In the genomic region with DNA sequence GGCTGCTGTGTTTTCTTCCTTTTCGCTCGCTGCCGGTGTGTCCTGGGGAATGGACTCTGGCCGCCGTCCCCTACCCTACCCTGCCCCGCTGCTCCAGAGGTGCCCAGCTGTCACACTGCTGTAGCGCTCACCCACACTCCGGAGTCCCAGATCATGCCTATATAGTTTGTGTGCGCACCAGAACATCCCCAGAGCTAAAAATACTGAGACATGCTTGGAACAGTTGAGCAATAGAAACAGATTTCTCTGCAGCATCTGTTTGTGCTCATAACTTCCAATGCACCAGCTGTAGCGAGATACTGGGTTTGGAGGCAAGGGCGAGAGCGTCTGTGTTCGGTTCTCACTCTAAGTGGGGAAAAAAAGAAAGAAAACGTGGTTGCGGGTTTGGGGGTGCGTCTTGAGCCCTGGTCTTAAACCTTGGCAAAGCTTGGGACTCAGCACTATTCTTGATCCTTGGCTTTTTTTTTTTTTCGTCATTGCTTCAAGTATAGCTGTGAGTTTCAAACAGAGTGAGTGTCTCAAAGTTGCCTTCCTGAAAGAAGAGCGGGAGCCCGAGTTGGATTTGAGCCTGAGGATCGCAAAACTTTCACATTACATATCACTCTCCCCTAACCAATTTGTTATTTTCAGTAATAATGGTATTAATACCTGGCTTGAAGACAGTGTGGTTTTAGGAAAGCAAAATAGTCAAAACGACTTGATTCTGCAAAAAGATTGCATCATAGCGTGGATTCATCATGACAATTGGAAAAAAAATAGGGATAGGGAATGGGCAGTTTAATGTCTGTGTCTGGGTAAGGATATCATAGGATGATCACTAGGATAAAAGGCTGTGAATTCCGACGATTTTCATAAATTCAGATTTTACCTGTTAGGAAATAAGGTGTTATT, we compare ENCODE assay signal across 1 cellular context.
TF ChIP-seq lines count a peak whose summit lies in the region.

No MANE protein-coding gene starts in this region.

TF ChIP-seq in HEK293, 187 proteins besides CTCF, POLR2A, EP300 and RAD21 (continued from another document and continues in another):
- TF ChIP-seq ZNF335 (tag by site-specific recombination; conservative IDR thresholded peaks at IDR 0.05) = peak; percentile 53
- TF ChIP-seq, protein P1, sequence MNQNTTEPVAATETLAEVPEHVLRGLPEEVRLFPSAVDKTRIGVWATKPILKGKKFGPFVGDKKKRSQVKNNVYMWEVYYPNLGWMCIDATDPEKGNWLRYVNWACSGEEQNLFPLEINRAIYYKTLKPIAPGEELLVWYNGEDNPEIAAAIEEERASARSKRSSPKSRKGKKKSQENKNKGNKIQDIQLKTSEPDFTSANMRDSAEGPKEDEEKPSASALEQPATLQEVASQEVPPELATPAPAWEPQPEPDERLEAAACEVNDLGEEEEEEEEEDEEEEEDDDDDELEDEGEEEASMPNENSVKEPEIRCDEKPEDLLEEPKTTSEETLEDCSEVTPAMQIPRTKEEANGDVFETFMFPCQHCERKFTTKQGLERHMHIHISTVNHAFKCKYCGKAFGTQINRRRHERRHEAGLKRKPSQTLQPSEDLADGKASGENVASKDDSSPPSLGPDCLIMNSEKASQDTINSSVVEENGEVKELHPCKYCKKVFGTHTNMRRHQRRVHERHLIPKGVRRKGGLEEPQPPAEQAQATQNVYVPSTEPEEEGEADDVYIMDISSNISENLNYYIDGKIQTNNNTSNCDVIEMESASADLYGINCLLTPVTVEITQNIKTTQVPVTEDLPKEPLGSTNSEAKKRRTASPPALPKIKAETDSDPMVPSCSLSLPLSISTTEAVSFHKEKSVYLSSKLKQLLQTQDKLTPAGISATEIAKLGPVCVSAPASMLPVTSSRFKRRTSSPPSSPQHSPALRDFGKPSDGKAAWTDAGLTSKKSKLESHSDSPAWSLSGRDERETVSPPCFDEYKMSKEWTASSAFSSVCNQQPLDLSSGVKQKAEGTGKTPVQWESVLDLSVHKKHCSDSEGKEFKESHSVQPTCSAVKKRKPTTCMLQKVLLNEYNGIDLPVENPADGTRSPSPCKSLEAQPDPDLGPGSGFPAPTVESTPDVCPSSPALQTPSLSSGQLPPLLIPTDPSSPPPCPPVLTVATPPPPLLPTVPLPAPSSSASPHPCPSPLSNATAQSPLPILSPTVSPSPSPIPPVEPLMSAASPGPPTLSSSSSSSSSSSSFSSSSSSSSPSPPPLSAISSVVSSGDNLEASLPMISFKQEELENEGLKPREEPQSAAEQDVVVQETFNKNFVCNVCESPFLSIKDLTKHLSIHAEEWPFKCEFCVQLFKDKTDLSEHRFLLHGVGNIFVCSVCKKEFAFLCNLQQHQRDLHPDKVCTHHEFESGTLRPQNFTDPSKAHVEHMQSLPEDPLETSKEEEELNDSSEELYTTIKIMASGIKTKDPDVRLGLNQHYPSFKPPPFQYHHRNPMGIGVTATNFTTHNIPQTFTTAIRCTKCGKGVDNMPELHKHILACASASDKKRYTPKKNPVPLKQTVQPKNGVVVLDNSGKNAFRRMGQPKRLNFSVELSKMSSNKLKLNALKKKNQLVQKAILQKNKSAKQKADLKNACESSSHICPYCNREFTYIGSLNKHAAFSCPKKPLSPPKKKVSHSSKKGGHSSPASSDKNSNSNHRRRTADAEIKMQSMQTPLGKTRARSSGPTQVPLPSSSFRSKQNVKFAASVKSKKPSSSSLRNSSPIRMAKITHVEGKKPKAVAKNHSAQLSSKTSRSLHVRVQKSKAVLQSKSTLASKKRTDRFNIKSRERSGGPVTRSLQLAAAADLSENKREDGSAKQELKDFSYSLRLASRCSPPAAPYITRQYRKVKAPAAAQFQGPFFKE (tag by site-specific recombination; IDR thresholded peaks at IDR 0.05; ENCODE audit: borderline replicate concordance) = no peak
- TF ChIP-seq ZNF433 (tag by site-specific recombination; IDR thresholded peaks at IDR 0.05; ENCODE audit: low read depth) = no peak
- no peak for TF ChIP-seq ZNF24 (tag by site-specific recombination; IDR thresholded peaks at IDR 0.05)
- no peak for TF ChIP-seq ZNF791 (tag by site-specific recombination; IDR thresholded peaks at IDR 0.05)
- TF ChIP-seq, protein P2, sequence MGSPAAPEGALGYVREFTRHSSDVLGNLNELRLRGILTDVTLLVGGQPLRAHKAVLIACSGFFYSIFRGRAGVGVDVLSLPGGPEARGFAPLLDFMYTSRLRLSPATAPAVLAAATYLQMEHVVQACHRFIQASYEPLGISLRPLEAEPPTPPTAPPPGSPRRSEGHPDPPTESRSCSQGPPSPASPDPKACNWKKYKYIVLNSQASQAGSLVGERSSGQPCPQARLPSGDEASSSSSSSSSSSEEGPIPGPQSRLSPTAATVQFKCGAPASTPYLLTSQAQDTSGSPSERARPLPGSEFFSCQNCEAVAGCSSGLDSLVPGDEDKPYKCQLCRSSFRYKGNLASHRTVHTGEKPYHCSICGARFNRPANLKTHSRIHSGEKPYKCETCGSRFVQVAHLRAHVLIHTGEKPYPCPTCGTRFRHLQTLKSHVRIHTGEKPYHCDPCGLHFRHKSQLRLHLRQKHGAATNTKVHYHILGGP (tag by site-specific recombination; IDR thresholded peaks at IDR 0.05) = no peak
- 0 out of 2 replicates have a peak, but pooled peaks have one; percentile 15 for TF ChIP-seq ZNF660 (tag by site-specific recombination; IDR thresholded peaks at IDR 0.05)
- no peak for TF ChIP-seq ZNF707 (tag by site-specific recombination; IDR thresholded peaks at IDR 0.05)
- TF ChIP-seq ZNF747 (tag by site-specific recombination; IDR thresholded peaks at IDR 0.05) = no peak
- TF ChIP-seq, protein P3, sequence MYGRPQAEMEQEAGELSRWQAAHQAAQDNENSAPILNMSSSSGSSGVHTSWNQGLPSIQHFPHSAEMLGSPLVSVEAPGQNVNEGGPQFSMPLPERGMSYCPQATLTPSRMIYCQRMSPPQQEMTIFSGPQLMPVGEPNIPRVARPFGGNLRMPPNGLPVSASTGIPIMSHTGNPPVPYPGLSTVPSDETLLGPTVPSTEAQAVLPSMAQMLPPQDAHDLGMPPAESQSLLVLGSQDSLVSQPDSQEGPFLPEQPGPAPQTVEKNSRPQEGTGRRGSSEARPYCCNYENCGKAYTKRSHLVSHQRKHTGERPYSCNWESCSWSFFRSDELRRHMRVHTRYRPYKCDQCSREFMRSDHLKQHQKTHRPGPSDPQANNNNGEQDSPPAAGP (tag by site-specific recombination; IDR thresholded peaks at IDR 0.05) = no peak
- TF ChIP-seq PRDM1 (tag by site-specific recombination; IDR thresholded peaks at IDR 0.05) = peak; percentile 42; the same call in 1 of the 2 replicates
- TF ChIP-seq, protein P4, sequence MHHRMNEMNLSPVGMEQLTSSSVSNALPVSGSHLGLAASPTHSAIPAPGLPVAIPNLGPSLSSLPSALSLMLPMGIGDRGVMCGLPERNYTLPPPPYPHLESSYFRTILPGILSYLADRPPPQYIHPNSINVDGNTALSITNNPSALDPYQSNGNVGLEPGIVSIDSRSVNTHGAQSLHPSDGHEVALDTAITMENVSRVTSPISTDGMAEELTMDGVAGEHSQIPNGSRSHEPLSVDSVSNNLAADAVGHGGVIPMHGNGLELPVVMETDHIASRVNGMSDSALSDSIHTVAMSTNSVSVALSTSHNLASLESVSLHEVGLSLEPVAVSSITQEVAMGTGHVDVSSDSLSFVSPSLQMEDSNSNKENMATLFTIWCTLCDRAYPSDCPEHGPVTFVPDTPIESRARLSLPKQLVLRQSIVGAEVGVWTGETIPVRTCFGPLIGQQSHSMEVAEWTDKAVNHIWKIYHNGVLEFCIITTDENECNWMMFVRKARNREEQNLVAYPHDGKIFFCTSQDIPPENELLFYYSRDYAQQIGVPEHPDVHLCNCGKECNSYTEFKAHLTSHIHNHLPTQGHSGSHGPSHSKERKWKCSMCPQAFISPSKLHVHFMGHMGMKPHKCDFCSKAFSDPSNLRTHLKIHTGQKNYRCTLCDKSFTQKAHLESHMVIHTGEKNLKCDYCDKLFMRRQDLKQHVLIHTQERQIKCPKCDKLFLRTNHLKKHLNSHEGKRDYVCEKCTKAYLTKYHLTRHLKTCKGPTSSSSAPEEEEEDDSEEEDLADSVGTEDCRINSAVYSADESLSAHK (tag by site-specific recombination; IDR thresholded peaks at IDR 0.05) = peak; percentile 95
- TF ChIP-seq IKZF3 (tag by site-specific recombination; IDR thresholded peaks at IDR 0.05) = no peak
- TF ChIP-seq KLF10 (tag by site-specific recombination; IDR thresholded peaks at IDR 0.05) = no peak
- TF ChIP-seq, protein P5, sequence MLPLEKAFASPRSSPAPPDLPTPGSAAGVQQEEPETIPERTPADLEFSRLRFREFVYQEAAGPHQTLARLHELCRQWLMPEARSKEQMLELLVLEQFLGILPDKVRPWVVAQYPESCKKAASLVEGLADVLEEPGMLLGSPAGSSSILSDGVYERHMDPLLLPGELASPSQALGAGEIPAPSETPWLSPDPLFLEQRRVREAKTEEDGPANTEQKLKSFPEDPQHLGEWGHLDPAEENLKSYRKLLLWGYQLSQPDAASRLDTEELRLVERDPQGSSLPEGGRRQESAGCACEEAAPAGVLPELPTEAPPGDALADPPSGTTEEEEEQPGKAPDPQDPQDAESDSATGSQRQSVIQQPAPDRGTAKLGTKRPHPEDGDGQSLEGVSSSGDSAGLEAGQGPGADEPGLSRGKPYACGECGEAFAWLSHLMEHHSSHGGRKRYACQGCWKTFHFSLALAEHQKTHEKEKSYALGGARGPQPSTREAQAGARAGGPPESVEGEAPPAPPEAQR (tag by site-specific recombination; IDR thresholded peaks at IDR 0.05) = no peak
- no peak for TF ChIP-seq ZNF48 (tag by site-specific recombination; IDR thresholded peaks at IDR 0.05)
- TF ChIP-seq ZNF777 (tag by site-specific recombination; IDR thresholded peaks at IDR 0.05; ENCODE audit: borderline replicate concordance) = no peak
- TF ChIP-seq ZFP41 (tag by site-specific recombination; IDR thresholded peaks at IDR 0.05; ENCODE audit: borderline replicate concordance) = no peak
- TF ChIP-seq ZNF549 (tag by site-specific recombination; IDR thresholded peaks at IDR 0.05) = no peak
- TF ChIP-seq ZBTB20 (tag by site-specific recombination; IDR thresholded peaks at IDR 0.05) = 0 out of 2 replicates have a peak, but pooled peaks have one; percentile 17
- TF ChIP-seq ZNF670 (tag by site-specific recombination; IDR thresholded peaks at IDR 0.05; ENCODE audit: low read depth) = no peak
- 0 out of 2 replicates have a peak, but pooled peaks have one; percentile 47 for TF ChIP-seq ZNF239 (tag by site-specific recombination; IDR thresholded peaks at IDR 0.05)
- peak; percentile 6; the same call in 1 of the 2 replicates for TF ChIP-seq ZNF394 (tag by site-specific recombination; IDR thresholded peaks at IDR 0.05; ENCODE audit: borderline replicate concordance)
- TF ChIP-seq, protein P6, sequence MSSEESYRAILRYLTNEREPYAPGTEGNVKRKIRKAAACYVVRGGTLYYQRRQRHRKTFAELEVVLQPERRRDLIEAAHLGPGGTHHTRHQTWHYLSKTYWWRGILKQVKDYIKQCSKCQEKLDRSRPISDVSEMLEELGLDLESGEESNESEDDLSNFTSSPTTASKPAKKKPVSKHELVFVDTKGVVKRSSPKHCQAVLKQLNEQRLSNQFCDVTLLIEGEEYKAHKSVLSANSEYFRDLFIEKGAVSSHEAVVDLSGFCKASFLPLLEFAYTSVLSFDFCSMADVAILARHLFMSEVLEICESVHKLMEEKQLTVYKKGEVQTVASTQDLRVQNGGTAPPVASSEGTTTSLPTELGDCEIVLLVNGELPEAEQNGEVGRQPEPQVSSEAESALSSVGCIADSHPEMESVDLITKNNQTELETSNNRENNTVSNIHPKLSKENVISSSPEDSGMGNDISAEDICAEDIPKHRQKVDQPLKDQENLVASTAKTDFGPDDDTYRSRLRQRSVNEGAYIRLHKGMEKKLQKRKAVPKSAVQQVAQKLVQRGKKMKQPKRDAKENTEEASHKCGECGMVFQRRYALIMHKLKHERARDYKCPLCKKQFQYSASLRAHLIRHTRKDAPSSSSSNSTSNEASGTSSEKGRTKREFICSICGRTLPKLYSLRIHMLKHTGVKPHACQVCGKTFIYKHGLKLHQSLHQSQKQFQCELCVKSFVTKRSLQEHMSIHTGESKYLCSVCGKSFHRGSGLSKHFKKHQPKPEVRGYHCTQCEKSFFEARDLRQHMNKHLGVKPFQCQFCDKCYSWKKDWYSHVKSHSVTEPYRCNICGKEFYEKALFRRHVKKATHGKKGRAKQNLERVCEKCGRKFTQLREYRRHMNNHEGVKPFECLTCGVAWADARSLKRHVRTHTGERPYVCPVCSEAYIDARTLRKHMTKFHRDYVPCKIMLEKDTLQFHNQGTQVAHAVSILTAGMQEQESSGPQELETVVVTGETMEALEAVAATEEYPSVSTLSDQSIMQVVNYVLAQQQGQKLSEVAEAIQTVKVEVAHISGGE (tag by site-specific recombination; conservative IDR thresholded peaks at IDR 0.05; ENCODE audit: low read depth) = no peak
- TF ChIP-seq, protein P7, sequence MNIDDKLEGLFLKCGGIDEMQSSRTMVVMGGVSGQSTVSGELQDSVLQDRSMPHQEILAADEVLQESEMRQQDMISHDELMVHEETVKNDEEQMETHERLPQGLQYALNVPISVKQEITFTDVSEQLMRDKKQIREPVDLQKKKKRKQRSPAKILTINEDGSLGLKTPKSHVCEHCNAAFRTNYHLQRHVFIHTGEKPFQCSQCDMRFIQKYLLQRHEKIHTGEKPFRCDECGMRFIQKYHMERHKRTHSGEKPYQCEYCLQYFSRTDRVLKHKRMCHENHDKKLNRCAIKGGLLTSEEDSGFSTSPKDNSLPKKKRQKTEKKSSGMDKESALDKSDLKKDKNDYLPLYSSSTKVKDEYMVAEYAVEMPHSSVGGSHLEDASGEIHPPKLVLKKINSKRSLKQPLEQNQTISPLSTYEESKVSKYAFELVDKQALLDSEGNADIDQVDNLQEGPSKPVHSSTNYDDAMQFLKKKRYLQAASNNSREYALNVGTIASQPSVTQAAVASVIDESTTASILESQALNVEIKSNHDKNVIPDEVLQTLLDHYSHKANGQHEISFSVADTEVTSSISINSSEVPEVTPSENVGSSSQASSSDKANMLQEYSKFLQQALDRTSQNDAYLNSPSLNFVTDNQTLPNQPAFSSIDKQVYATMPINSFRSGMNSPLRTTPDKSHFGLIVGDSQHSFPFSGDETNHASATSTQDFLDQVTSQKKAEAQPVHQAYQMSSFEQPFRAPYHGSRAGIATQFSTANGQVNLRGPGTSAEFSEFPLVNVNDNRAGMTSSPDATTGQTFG (tag by site-specific recombination; IDR thresholded peaks at IDR 0.05; ENCODE audit: borderline replicate concordance) = no peak
- TF ChIP-seq ZNF169 (tag by site-specific recombination; IDR thresholded peaks at IDR 0.05) = no peak
- no peak for TF ChIP-seq ZNF112 (tag by site-specific recombination; IDR thresholded peaks at IDR 0.05)
- no peak for TF ChIP-seq ZSCAN23 (tag by site-specific recombination; IDR thresholded peaks at IDR 0.05)
- no peak for TF ChIP-seq ZNF214 (tag by site-specific recombination; IDR thresholded peaks at IDR 0.05; ENCODE audit: borderline replicate concordance)
- no peak for TF ChIP-seq ZEB2 (tag by site-specific recombination; IDR thresholded peaks at IDR 0.05)
- TF ChIP-seq ZNF311 (tag by site-specific recombination; IDR thresholded peaks at IDR 0.05; ENCODE audit: borderline replicate concordance) = no peak
- TF ChIP-seq, protein P8, sequence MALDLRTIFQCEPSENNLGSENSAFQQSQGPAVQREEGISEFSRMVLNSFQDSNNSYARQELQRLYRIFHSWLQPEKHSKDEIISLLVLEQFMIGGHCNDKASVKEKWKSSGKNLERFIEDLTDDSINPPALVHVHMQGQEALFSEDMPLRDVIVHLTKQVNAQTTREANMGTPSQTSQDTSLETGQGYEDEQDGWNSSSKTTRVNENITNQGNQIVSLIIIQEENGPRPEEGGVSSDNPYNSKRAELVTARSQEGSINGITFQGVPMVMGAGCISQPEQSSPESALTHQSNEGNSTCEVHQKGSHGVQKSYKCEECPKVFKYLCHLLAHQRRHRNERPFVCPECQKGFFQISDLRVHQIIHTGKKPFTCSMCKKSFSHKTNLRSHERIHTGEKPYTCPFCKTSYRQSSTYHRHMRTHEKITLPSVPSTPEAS (tag by site-specific recombination; IDR thresholded peaks at IDR 0.05) = no peak
- peak; percentile 40 for TF ChIP-seq ZNF600 (tag by site-specific recombination; IDR thresholded peaks at IDR 0.05)
- TF ChIP-seq ZNF2 (tag by site-specific recombination; IDR thresholded peaks at IDR 0.05) = peak; percentile 42; the same call in 1 of the 2 replicates
